Comparison of ENCODE assay signal across 8 cellular contexts in genomic region chr17:57988301-57989010, GRCh38. TPM values are rescaled to one million over a fixed set of nuclear protein-coding genes. Genes with fewer than 3 reads are reported as not detected.
DNase-seq lines count a peak whose midpoint lies in the region; ATAC-seq and TF ChIP-seq lines count a peak whose summit lies in the region.

No MANE protein-coding gene starts in this region.

- H3K4me1 Mint-ChIP-seq in activated CD4-positive, alpha-beta T cell treated with anti-CD3 and anti-CD28 coated beads, Interleukin-2, amount 10 ng/mL, durations not matched to agents 24 days and 14 days = peaks cover 47% of the 10 kb centered on the region
- peaks cover 68% of the 10 kb centered on the region for H3K4me1 Mint-ChIP-seq in stimulated activated naive CD8-positive, alpha-beta T cell treated with anti-CD3 and anti-CD28 coated beads, Interleukin-15, Interleukin-2, amounts not matched to agents 100 ng/mL and 50 ng/mL, for 24 hours (ENCODE audit: low read depth)

- no peaks in the 10 kb centered on the region for H3K27me3 Mint-ChIP-seq in activated CD4-positive, alpha-beta T cell treated with anti-CD3 and anti-CD28 coated beads, Interleukin-2, amount 10 ng/mL, durations not matched to agents 24 days and 14 days
- no peaks in the 10 kb centered on the region for H3K27me3 Mint-ChIP-seq in stimulated activated naive CD8-positive, alpha-beta T cell treated with anti-CD3 and anti-CD28 coated beads, Interleukin-15, Interleukin-2, amounts not matched to agents 100 ng/mL and 50 ng/mL, for 24 hours

- peak; percentile 72 for ATAC-seq in GM18867 (IDR thresholded peaks at IDR 0.05; ENCODE audit: unreplicated experiment)
- peak; percentile 73 for ATAC-seq in HG03045 (IDR thresholded peaks at IDR 0.05; ENCODE audit: unreplicated experiment)

- peak overlapping the region; percentile 93 for H3K4me3 Mint-ChIP-seq in activated CD4-positive, alpha-beta T cell treated with anti-CD3 and anti-CD28 coated beads, Interleukin-2, amount 10 ng/mL, durations not matched to agents 24 days and 14 days
- peak overlapping the region; percentile 90 for H3K4me3 Mint-ChIP-seq in stimulated activated naive CD8-positive, alpha-beta T cell treated with anti-CD3 and anti-CD28 coated beads, Interleukin-15, Interleukin-2, amounts not matched to agents 100 ng/mL and 50 ng/mL, for 24 hours

- peak overlapping the region; percentile 59 for H3K4me3 ChIP-seq in epithelial cell of esophagus (ENCODE audit: low read length)

- no peak for TF ChIP-seq CTCF in epithelial cell of esophagus (IDR thresholded peaks at IDR 0.05; ENCODE audit: insufficient read depth, low read depth, low read length, missing control alignments)

- DNase-seq in AML-193 (lab: John Stamatoyannopoulos, UW) (peak; percentile 63 to 65), NCI-H345 (lab: John Stamatoyannopoulos, UW) (peak; percentile 71), epithelial cell of esophagus (ENCODE audit: low read depth) (peak; percentile 53), midbrain (lab: John Stamatoyannopoulos, UW) (peak; percentile 76)
- DNase-seq in activated CD4-positive, alpha-beta T cell treated with anti-CD3 and anti-CD28 coated beads, Interleukin-2, amount 10 ng/mL, durations not matched to agents 24 days and 14 days = peak; percentile 91

- H3K36me3 Mint-ChIP-seq in activated CD4-positive, alpha-beta T cell treated with anti-CD3 and anti-CD28 coated beads, Interleukin-2, amount 10 ng/mL, durations not matched to agents 24 days and 14 days (ENCODE audit: low read depth) = peaks cover 20% of the 10 kb centered on the region
- peaks cover 20% of the 10 kb centered on the region for H3K36me3 Mint-ChIP-seq in stimulated activated naive CD8-positive, alpha-beta T cell treated with anti-CD3 and anti-CD28 coated beads, Interleukin-15, Interleukin-2, amounts not matched to agents 100 ng/mL and 50 ng/mL, for 24 hours (ENCODE audit: low read depth)

- intact Hi-C loops in activated CD4-positive, alpha-beta T cell treated with anti-CD3 and anti-CD28 coated beads, Interleukin-2, amount 10 ng/mL, durations not matched to agents 24 days and 14 days (cut with micrococcal nuclease) = loop anchor here (1.0 to 5.0 kb wide), 2 partner anchors 19 to 349 kb away; partner anchors contain the start of gene SRSF1

- H3K9me3 Mint-ChIP-seq in activated CD4-positive, alpha-beta T cell treated with anti-CD3 and anti-CD28 coated beads, Interleukin-2, amount 10 ng/mL, durations not matched to agents 24 days and 14 days = no peaks in the 10 kb centered on the region
- H3K9me3 Mint-ChIP-seq in stimulated activated naive CD8-positive, alpha-beta T cell treated with anti-CD3 and anti-CD28 coated beads, Interleukin-15, Interleukin-2, amounts not matched to agents 100 ng/mL and 50 ng/mL, for 24 hours = no peaks in the 10 kb centered on the region

- peak overlapping the region; percentile 96 for H3K27ac Mint-ChIP-seq in activated CD4-positive, alpha-beta T cell treated with anti-CD3 and anti-CD28 coated beads, Interleukin-2, amount 10 ng/mL, durations not matched to agents 24 days and 14 days
- H3K27ac Mint-ChIP-seq in stimulated activated naive CD8-positive, alpha-beta T cell treated with anti-CD3 and anti-CD28 coated beads, Interleukin-15, Interleukin-2, amounts not matched to agents 100 ng/mL and 50 ng/mL, for 24 hours = peak overlapping the region; percentile 92

RNA-seq across cellular contexts. Expression of gene VEZF1, which starts 0.4 kb away (rescaled TPM):
- 35.4 and 37.3 TPM in 2 replicates for total RNA-seq in activated CD4-positive, alpha-beta T cell treated with anti-CD3 and anti-CD28 coated beads, Interleukin-2, amount 10 ng/mL, durations not matched to agents 24 days and 14 days

RNA-seq across cellular contexts. Expression of gene SRSF1, which starts 18.6 kb away (rescaled TPM):
- total RNA-seq in activated CD4-positive, alpha-beta T cell treated with anti-CD3 and anti-CD28 coated beads, Interleukin-2, amount 10 ng/mL, durations not matched to agents 24 days and 14 days = 510 and 515 TPM in 2 replicates

RNA-seq across cellular contexts. Expression of gene CUEDC1, which starts 33.2 kb away (rescaled TPM):
- 0.50 and 0.58 TPM in 2 replicates for total RNA-seq in activated CD4-positive, alpha-beta T cell treated with anti-CD3 and anti-CD28 coated beads, Interleukin-2, amount 10 ng/mL, durations not matched to agents 24 days and 14 days

Comparison
In these comparisons a context has a peak if more than half of its experiments do, and no peak if none do; other contexts are left out.
1. Peak in every context shown above with its lines: DNase-seq, ATAC-seq and H3K4me3 ChIP-seq.